8 cellular contexts compared by ENCODE assay signal in the genomic region with DNA sequence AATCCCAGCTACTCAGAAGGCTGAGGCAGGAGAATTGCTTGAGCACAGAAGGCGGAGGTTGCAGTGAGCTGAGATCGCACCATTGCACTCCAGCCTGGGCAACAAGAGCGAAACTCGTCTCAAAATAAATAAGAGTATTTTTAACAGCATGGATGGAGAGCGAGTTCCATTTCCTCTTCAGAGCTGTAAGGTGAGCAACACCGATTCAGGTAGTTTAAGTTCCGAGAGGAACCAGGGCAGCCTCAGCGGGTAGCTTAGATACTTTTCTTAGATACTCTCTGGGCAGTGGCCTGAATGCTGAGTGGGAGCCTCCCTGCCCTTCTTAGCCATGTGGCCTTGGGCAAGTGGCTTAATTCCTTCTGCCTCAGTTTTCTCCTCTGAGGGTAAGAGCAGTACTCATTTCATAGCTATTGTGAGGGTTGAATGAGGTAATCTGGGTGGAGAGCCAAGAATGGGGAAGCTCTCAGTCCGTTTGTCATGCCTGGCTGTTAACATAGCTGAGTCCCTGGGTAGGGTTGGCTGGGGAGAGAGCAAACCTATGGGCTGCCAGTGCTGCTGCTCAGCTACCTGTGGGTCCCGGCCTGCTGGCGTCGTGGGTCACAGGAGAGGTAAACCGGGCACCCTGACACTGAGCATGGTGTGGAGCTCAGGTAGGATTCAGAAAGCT. TPM values are rescaled to one million over a fixed set of nuclear protein-coding genes. Genes with fewer than 3 reads are reported as not detected.
DNase-seq lines count a peak whose midpoint lies in the region; ATAC-seq lines count a peak whose summit lies in the region.

No MANE protein-coding gene starts in this region.

- DNase-seq in NOMO-1 treated with DMSO at 0.1 percent for 48 hours (lab: John Stamatoyannopoulos, UW; ENCODE audit: unreplicated experiment) (peak; percentile 79), fibroblast of gingiva (ENCODE audit: low read depth) (peak; percentile 65), renal cortical epithelial cell (ENCODE audit: low read depth) (peak; percentile 81), DMS79 (lab: John Stamatoyannopoulos, UW) (no peak), LoVo (ENCODE audit: low spot score) (no peak)
- no peak for DNase-seq in activated CD8-positive, alpha-beta memory T cell treated with anti-CD3 and anti-CD28 coated beads, Interleukin-2, amount 50 U/mL, for 4 hours

- ATAC-seq in GM18868 (IDR thresholded peaks at IDR 0.05; ENCODE audit: unreplicated experiment): peak; percentile 52
- ATAC-seq in HG03521 (IDR thresholded peaks at IDR 0.05; ENCODE audit: unreplicated experiment): no peak

RNA-seq across cellular contexts. Expression of gene ATP11A, which starts 4.1 kb away (rescaled TPM):
- total RNA-seq in renal cortical epithelial cell: 18.6 and 171 TPM in 2 replicates

Comparison
In these comparisons a context has a peak if more than half of its experiments do, and no peak if none do; other contexts are left out.
1. DNase-seq: peak in NOMO-1 treated with DMSO at 0.1 percent for 48 hours (single experiment), fibroblast of gingiva (single experiment) and renal cortical epithelial cell (single experiment); none in DMS79 (single experiment), LoVo (single experiment) and activated CD8-positive, alpha-beta memory T cell treated with anti-CD3 and anti-CD28 coated beads, Interleukin-2, amount 50 U/mL, for 4 hours (single experiment).